21 cellular contexts compared by ENCODE assay signal in the genomic region with DNA sequence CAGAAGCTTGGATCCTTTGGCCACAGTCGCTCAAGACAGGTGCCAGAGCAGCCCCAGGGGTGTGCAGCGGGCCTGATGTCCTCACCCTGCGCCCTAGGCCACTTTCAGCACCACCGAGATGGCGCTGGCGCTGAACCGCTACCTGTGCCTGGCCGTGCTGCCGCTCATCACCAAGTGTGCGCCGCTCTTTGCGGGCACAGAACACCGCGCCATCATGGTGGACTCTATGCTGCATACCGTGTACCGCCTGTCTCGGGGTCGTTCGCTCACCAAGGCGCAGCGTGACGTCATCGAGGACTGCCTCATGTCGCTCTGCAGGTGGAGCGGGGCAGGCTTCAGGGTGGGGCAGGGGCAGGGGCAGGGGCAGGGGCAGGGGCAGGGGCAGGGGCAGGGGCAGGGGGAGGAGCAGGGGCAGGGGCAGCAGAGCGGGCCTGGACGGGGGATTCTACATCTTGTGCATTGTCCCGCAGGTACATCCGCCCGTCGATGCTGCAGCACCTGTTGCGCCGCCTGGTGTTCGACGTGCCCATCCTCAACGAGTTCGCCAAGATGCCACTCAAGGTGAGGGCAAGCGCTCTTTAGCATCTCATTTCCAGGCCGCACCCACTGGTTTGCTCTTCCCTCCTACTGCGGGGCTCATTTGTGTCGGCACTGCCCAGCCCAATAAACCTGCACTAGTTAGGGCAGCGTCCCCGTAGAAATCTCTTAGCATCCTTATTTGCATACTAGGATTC.
"Had no signal": no experiment of that assay in that cellular context is flagged by ENCODE, and none has a peak within 500 bp of the region (broad histone marks: within the 10 kb centered on the region; RNA-seq: fewer than 3 reads in every experiment).

No MANE protein-coding gene starts in this region.

- H3K27ac Mint-ChIP-seq: activated B cell treated with CpG ODN at 0.5 μM for 24 hours; activated naive CD4-positive, alpha-beta T cell treated with anti-CD3 and anti-CD28 coated beads, Interleukin-2, amount 10 ng/mL, durations not matched to agents 7 days and 5 days; activated T-cell treated with anti-CD3 and anti-CD28 coated beads, Interleukin-2, amount 50 U/mL, for 72 hours; endodermal cell; natural killer cell had no signal

- H3K27me3 Mint-ChIP-seq: activated B cell treated with CpG ODN at 0.5 μM for 24 hours had no signal

- H3K4me3 Mint-ChIP-seq: activated B cell treated with CpG ODN at 0.5 μM for 24 hours; activated naive CD4-positive, alpha-beta T cell treated with anti-CD3 and anti-CD28 coated beads, Interleukin-2, amount 10 ng/mL, durations not matched to agents 7 days and 5 days; activated T-cell treated with anti-CD3 and anti-CD28 coated beads, Interleukin-2, amount 50 U/mL, for 72 hours; endodermal cell; natural killer cell had no signal

- H3K9me3 Mint-ChIP-seq: activated B cell treated with CpG ODN at 0.5 μM for 24 hours; activated naive CD4-positive, alpha-beta T cell treated with anti-CD3 and anti-CD28 coated beads, Interleukin-2, amount 10 ng/mL, durations not matched to agents 7 days and 5 days; activated T-cell treated with anti-CD3 and anti-CD28 coated beads, Interleukin-2, amount 50 U/mL, for 72 hours; endodermal cell; natural killer cell had no signal

- H3K36me3 ChIP-seq: esophagus squamous epithelium, ovary, prostate gland, spleen, upper lobe of left lung had no signal

- H3K9me3 ChIP-seq: esophagus squamous epithelium, gastrocnemius medialis, ovary, prostate gland, spleen, upper lobe of left lung had no signal

- H3K4me1 Mint-ChIP-seq: endodermal cell had no signal

- H3K36me3 Mint-ChIP-seq: activated naive CD4-positive, alpha-beta T cell treated with anti-CD3 and anti-CD28 coated beads, Interleukin-2, amount 10 ng/mL, durations not matched to agents 7 days and 5 days; natural killer cell had no signal

- H3K4me3 ChIP-seq: esophagus squamous epithelium, gastrocnemius medialis, ovary, prostate gland, spleen, upper lobe of left lung had no signal

- DNase-seq: activated B cell treated with CpG ODN at 0.5 μM for 24 hours; activated CD4-positive, alpha-beta T cell treated with anti-CD3 and anti-CD28 coated beads for 4 hours; activated CD4-positive, alpha-beta T cell treated with anti-CD3 and anti-CD28 coated beads, Interleukin-2, amount 50 U/mL, for 48 hours; activated effector memory CD4-positive, alpha-beta T cell treated with anti-CD3 and anti-CD28 coated beads, Interleukin-2, amount 50 U/mL, for 16 hours; activated naive CD4-positive, alpha-beta T cell treated with anti-CD3 and anti-CD28 coated beads, Interleukin-2, amount 10 ng/mL, durations not matched to agents 7 days and 5 days; activated T-cell treated with anti-CD3 and anti-CD28 coated beads, Interleukin-2, amount 50 U/mL, for 72 hours; amygdala; cortex of kidney; endodermal cell; esophagus squamous epithelium; gastrocnemius medialis; left ventricle myocardium superior; mammary epithelial cell; midbrain; natural killer cell; ovary; spleen; stimulated activated CD4-positive, alpha-beta T cell treated with anti-CD3 and anti-CD28 coated beads, Interleukin-4, amount 100 ng/mL, for 24 hours; stimulated activated naive CD4-positive, alpha-beta T cell treated with Interleukin-2 at 50 U/mL for 16 hours had no signal

- H3K4me1 ChIP-seq: esophagus squamous epithelium, gastrocnemius medialis, prostate gland had no signal

- H3K27ac ChIP-seq: esophagus squamous epithelium, gastrocnemius medialis, ovary, prostate gland, spleen, upper lobe of left lung had no signal
